Comparison of ENCODE assay signal across 1 cellular context in genomic region chr5:64939772-64940510, GRCh38.
TF ChIP-seq lines count a peak whose summit lies in the region.

No MANE protein-coding gene starts in this region.

TF ChIP-seq in HepG2, 621 proteins besides CTCF, POLR2A, EP300 and RAD21 (continued from another document and continues in another):
- TF ChIP-seq ZXDC (CRISPR knock-in tag; IDR thresholded peaks at IDR 0.05), result peak; percentile 61; the same call in 1 of the 2 replicates
- TF ChIP-seq SMAD1 (CRISPR knock-in tag; IDR thresholded peaks at IDR 0.05; ENCODE audit: borderline replicate concordance, low read depth), result no peak
- no peak for TF ChIP-seq GLI4 (CRISPR knock-in tag; IDR thresholded peaks at IDR 0.05; ENCODE audit: borderline replicate concordance)
- no peak for TF ChIP-seq ZHX1 (CRISPR knock-in tag; IDR thresholded peaks at IDR 0.05; ENCODE audit: low read depth)
- TF ChIP-seq ATF1 (CRISPR knock-in tag; IDR thresholded peaks at IDR 0.05), result no peak
- no peak for TF ChIP-seq DNMT1 (CRISPR knock-in tag; IDR thresholded peaks at IDR 0.05)
- TF ChIP-seq ZFP37 (CRISPR knock-in tag; IDR thresholded peaks at IDR 0.05; ENCODE audit: borderline replicate concordance), result no peak
- no peak for TF ChIP-seq FOXK2 (IDR thresholded peaks at IDR 0.05)
- no peak for TF ChIP-seq ZNF577 (CRISPR knock-in tag; IDR thresholded peaks at IDR 0.05; ENCODE audit: borderline replicate concordance, low read depth)
- TF ChIP-seq, protein P1, sequence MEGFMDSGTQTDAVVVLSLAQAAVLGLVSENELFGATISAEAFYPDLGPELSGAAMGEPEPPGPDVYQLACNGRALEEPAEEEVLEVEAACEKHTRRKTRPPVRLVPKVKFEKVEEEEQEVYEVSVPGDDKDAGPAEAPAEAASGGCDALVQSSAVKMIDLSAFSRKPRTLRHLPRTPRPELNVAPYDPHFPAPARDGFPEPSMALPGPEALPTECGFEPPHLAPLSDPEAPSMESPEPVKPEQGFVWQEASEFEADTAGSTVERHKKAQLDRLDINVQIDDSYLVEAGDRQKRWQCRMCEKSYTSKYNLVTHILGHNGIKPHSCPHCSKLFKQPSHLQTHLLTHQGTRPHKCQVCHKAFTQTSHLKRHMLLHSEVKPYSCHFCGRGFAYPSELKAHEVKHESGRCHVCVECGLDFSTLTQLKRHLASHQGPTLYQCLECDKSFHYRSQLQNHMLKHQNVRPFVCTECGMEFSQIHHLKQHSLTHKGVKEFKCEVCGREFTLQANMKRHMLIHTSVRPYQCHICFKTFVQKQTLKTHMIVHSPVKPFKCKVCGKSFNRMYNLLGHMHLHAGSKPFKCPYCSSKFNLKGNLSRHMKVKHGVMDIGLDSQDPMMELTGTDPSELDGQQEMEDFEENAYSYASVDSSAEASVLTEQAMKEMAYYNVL (CRISPR knock-in tag; IDR thresholded peaks at IDR 0.05; ENCODE audit: borderline replicate concordance), result no peak
- no peak for TF ChIP-seq JDP2 (CRISPR knock-in tag; IDR thresholded peaks at IDR 0.05; ENCODE audit: borderline replicate concordance)
- no peak for TF ChIP-seq NFATC3 (CRISPR knock-in tag; IDR thresholded peaks at IDR 0.05)
- no peak for TF ChIP-seq ZFP36L2 (CRISPR knock-in tag; IDR thresholded peaks at IDR 0.05)
- peak; percentile 38; the same call in 1 of the 2 replicates for TF ChIP-seq ISL2 (CRISPR knock-in tag; IDR thresholded peaks at IDR 0.05)
- TF ChIP-seq CEBPG (CRISPR knock-in tag; IDR thresholded peaks at IDR 0.05), result no peak
- no peak for TF ChIP-seq ZNF142 (CRISPR knock-in tag; IDR thresholded peaks at IDR 0.05)
- TF ChIP-seq KLF6 (CRISPR knock-in tag; IDR thresholded peaks at IDR 0.05), result no peak
- TF ChIP-seq SAP130 (CRISPR knock-in tag; IDR thresholded peaks at IDR 0.05; ENCODE audit: low read depth), result peak; percentile 39; the same call in 1 of the 2 replicates
- no peak for TF ChIP-seq NR2C2 (CRISPR knock-in tag; IDR thresholded peaks at IDR 0.05; ENCODE audit: borderline replicate concordance)
- TF ChIP-seq KLF13 (CRISPR knock-in tag; IDR thresholded peaks at IDR 0.05), result no peak
- TF ChIP-seq, protein P2, sequence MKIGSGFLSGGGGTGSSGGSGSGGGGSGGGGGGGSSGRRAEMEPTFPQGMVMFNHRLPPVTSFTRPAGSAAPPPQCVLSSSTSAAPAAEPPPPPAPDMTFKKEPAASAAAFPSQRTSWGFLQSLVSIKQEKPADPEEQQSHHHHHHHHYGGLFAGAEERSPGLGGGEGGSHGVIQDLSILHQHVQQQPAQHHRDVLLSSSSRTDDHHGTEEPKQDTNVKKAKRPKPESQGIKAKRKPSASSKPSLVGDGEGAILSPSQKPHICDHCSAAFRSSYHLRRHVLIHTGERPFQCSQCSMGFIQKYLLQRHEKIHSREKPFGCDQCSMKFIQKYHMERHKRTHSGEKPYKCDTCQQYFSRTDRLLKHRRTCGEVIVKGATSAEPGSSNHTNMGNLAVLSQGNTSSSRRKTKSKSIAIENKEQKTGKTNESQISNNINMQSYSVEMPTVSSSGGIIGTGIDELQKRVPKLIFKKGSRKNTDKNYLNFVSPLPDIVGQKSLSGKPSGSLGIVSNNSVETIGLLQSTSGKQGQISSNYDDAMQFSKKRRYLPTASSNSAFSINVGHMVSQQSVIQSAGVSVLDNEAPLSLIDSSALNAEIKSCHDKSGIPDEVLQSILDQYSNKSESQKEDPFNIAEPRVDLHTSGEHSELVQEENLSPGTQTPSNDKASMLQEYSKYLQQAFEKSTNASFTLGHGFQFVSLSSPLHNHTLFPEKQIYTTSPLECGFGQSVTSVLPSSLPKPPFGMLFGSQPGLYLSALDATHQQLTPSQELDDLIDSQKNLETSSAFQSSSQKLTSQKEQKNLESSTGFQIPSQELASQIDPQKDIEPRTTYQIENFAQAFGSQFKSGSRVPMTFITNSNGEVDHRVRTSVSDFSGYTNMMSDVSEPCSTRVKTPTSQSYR (CRISPR knock-in tag; IDR thresholded peaks at IDR 0.05; ENCODE audit: borderline replicate concordance), result peak; percentile 91
- TF ChIP-seq REXO4 (CRISPR knock-in tag; IDR thresholded peaks at IDR 0.05; ENCODE audit: borderline replicate concordance), result no peak
- TF ChIP-seq RBAK (CRISPR knock-in tag; IDR thresholded peaks at IDR 0.05), result no peak
- TF ChIP-seq ZNF44 (CRISPR knock-in tag; IDR thresholded peaks at IDR 0.05), result no peak
- TF ChIP-seq, protein P3, sequence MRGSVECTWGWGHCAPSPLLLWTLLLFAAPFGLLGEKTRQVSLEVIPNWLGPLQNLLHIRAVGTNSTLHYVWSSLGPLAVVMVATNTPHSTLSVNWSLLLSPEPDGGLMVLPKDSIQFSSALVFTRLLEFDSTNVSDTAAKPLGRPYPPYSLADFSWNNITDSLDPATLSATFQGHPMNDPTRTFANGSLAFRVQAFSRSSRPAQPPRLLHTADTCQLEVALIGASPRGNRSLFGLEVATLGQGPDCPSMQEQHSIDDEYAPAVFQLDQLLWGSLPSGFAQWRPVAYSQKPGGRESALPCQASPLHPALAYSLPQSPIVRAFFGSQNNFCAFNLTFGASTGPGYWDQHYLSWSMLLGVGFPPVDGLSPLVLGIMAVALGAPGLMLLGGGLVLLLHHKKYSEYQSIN (CRISPR knock-in tag; IDR thresholded peaks at IDR 0.05; ENCODE audit: borderline replicate concordance), result no peak
- no peak for TF ChIP-seq ZNF180 (CRISPR knock-in tag; IDR thresholded peaks at IDR 0.05; ENCODE audit: borderline replicate concordance, low read depth)
- TF ChIP-seq ZNF101 (CRISPR knock-in tag; IDR thresholded peaks at IDR 0.05; ENCODE audit: borderline replicate concordance, low read depth), result no peak
- TF ChIP-seq ZNF234 (CRISPR knock-in tag; conservative IDR thresholded peaks at IDR 0.05), result no peak
- no peak for TF ChIP-seq ZSCAN12 (CRISPR knock-in tag; IDR thresholded peaks at IDR 0.05)
- no peak; the same call in 1 of the 2 replicates for TF ChIP-seq SMAD3 (CRISPR knock-in tag; IDR thresholded peaks at IDR 0.05)
- TF ChIP-seq ZFP91 (CRISPR knock-in tag; IDR thresholded peaks at IDR 0.05; ENCODE audit: borderline replicate concordance), result peak; percentile 50; the same call in 1 of the 2 replicates
- TF ChIP-seq ZNF788 (CRISPR knock-in tag; IDR thresholded peaks at IDR 0.05; ENCODE audit: borderline replicate concordance), result peak; percentile 67; the same call in 1 of the 2 replicates
- TF ChIP-seq ZNF460 (CRISPR knock-in tag; IDR thresholded peaks at IDR 0.05; ENCODE audit: borderline replicate concordance), result no peak
- TF ChIP-seq FOXA3 (CRISPR knock-in tag; IDR thresholded peaks at IDR 0.05), result peak; percentile 84
- no peak for TF ChIP-seq HNF4A (CRISPR knock-in tag; IDR thresholded peaks at IDR 0.05)
- TF ChIP-seq MED8 (CRISPR knock-in tag; IDR thresholded peaks at IDR 0.05; ENCODE audit: insufficient replicate concordance), result no peak
- no peak for TF ChIP-seq ZNF7 (CRISPR knock-in tag; IDR thresholded peaks at IDR 0.05)
- TF ChIP-seq, protein P4, sequence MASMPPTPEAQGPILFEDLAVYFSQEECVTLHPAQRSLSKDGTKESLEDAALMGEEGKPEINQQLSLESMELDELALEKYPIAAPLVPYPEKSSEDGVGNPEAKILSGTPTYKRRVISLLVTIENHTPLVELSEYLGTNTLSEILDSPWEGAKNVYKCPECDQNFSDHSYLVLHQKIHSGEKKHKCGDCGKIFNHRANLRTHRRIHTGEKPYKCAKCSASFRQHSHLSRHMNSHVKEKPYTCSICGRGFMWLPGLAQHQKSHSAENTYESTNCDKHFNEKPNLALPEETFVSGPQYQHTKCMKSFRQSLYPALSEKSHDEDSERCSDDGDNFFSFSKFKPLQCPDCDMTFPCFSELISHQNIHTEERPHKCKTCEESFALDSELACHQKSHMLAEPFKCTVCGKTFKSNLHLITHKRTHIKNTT (CRISPR knock-in tag; IDR thresholded peaks at IDR 0.05), result no peak
- TF ChIP-seq CCDC6 (CRISPR knock-in tag; IDR thresholded peaks at IDR 0.05), result no peak
- no peak for TF ChIP-seq TAF15 (IDR thresholded peaks at IDR 0.05; ENCODE audit: low read depth, low read length, poor library complexity, severe bottlenecking)
